ENCODE assay signal across 13 cellular contexts in genomic region chr14:99026471-99026870, GRCh38.
A peak's percentile ranks its signal among the peaks of the same experiment; 100 is the strongest.
DNase-seq lines count a peak whose midpoint lies in the region; ATAC-seq and TF ChIP-seq lines count a peak whose summit lies in the region.
"Had no signal": no experiment of that assay in that cellular context is flagged by ENCODE, and none has a peak within 500 bp of the region (broad histone marks: within the 10 kb centered on the region; RNA-seq: fewer than 3 reads in every experiment).

No MANE protein-coding gene starts in this region.

- POLR2A ChIA-PET in activated CD8-positive, alpha-beta T cell treated with anti-CD3 and anti-CD28 coated beads, Interleukin-2, amount 10 ng/mL, durations not matched to agents 7 days and 5 days (lab: Charles Lee) = no interaction called here

- H2AFZ ChIP-seq in smooth muscle cell (ENCODE audit: low read depth) = no peak overlapping the region

- H4K20me1 ChIP-seq in smooth muscle cell (ENCODE audit: low read depth) = no peaks in the 10 kb centered on the region

- no peak overlapping the region for H3K9ac ChIP-seq in smooth muscle cell (ENCODE audit: low read depth)

- no peaks in the 10 kb centered on the region for H3K4me1 ChIP-seq in smooth muscle cell (ENCODE audit: low read depth)

- H3K27me3 Mint-ChIP-seq in activated CD8-positive, alpha-beta T cell treated with anti-CD3 and anti-CD28 coated beads, Interleukin-2, amount 10 ng/mL, durations not matched to agents 7 days and 5 days (ENCODE audit: low read depth) = peaks cover 4% of the 10 kb centered on the region

- TF ChIP-seq CTCF in smooth muscle cell (IDR thresholded peaks at IDR 0.05; ENCODE audit: borderline replicate concordance, insufficient read depth, poor library complexity, severe bottlenecking) = no peak

- H3K4me3 Mint-ChIP-seq in activated CD8-positive, alpha-beta T cell treated with anti-CD3 and anti-CD28 coated beads, Interleukin-2, amount 10 ng/mL, durations not matched to agents 7 days and 5 days = no peak overlapping the region

- peak; percentile 10 for DNase-seq in activated T-cell treated with anti-CD3 and anti-CD28 coated beads for 48 hours (ENCODE audit: low read depth)
- no peak for DNase-seq in activated T-cell treated with anti-CD3 and anti-CD28 coated beads, Interleukin-2, amount 50 U/mL, for 1 hour
- DNase-seq in Jurkat, Clone E6-1 (ENCODE audit: low read depth, low spot score) = peak; percentile 80
- DNase-seq in activated CD8-positive, alpha-beta T cell treated with anti-CD3 and anti-CD28 coated beads, Interleukin-2, amount 10 ng/mL, durations not matched to agents 7 days and 5 days = peak; percentile 41
- DNase-seq in stimulated activated CD4-positive, alpha-beta T cell treated with anti-CD3 and anti-CD28 coated beads, Interleukin-1b, Interleukin-23, amount 100 ng/mL, for 48 hours = peak; percentile 48
- no peak for DNase-seq in smooth muscle cell (lab: John Stamatoyannopoulos, UW; ENCODE audit: unreplicated experiment)
- DNase-seq in activated gamma-delta T cell treated with Interleukin-2 at 50 U/mL for 16 hours = no peak
- DNase-seq: brain microvascular endothelial cell, GF-D8, H7, NCI-H1048, NCI-H446 treated with DMSO at 0.1 percent for 48 hours had no signal

- H3K4me2 ChIP-seq in smooth muscle cell = no peak overlapping the region

- 98% methylated on average over 2 of the region's 2 CpGs for WGBS in smooth muscle cell (ENCODE audit: low lambda C conversion rate)

- no peaks in the 10 kb centered on the region for H3K79me2 ChIP-seq in smooth muscle cell (ENCODE audit: low read depth)

- H3K36me3 Mint-ChIP-seq in activated CD8-positive, alpha-beta T cell treated with anti-CD3 and anti-CD28 coated beads, Interleukin-2, amount 10 ng/mL, durations not matched to agents 7 days and 5 days (ENCODE audit: low read depth) = peaks cover 18% of the 10 kb centered on the region

- H3K27ac ChIP-seq in smooth muscle cell (ENCODE audit: low read depth) = no peak overlapping the region
- H3K27ac ChIP-seq: brain microvascular endothelial cell had no signal

- H3K27me3 ChIP-seq in smooth muscle cell (ENCODE audit: low read depth) = no peaks in the 10 kb centered on the region
- H3K27me3 ChIP-seq: brain microvascular endothelial cell had no signal

- CTCF ChIA-PET in activated CD8-positive, alpha-beta T cell treated with anti-CD3 and anti-CD28 coated beads, Interleukin-2, amount 10 ng/mL, durations not matched to agents 7 days and 5 days (lab: Charles Lee) = no interaction called here

- H3K4me1 Mint-ChIP-seq in activated CD8-positive, alpha-beta T cell treated with anti-CD3 and anti-CD28 coated beads, Interleukin-2, amount 10 ng/mL, durations not matched to agents 7 days and 5 days (ENCODE audit: low read depth) = peaks cover 23% of the 10 kb centered on the region

- no peaks in the 10 kb centered on the region for H3K9me3 ChIP-seq in smooth muscle cell (replicated peaks; ENCODE audit: low read depth)

- H3K27ac Mint-ChIP-seq in activated CD8-positive, alpha-beta T cell treated with anti-CD3 and anti-CD28 coated beads, Interleukin-2, amount 10 ng/mL, durations not matched to agents 7 days and 5 days = no peak overlapping the region

- H3K9me3 Mint-ChIP-seq in activated CD8-positive, alpha-beta T cell treated with anti-CD3 and anti-CD28 coated beads, Interleukin-2, amount 10 ng/mL, durations not matched to agents 7 days and 5 days (ENCODE audit: insufficient read depth) = peaks cover 7% of the 10 kb centered on the region

- H3K36me3 ChIP-seq in smooth muscle cell (ENCODE audit: low read depth) = no peaks in the 10 kb centered on the region
- H3K36me3 ChIP-seq: brain microvascular endothelial cell had no signal

- no peaks in the 10 kb centered on the region for H3F3A ChIP-seq in smooth muscle cell (ENCODE audit: low read depth)

- no peak for ATAC-seq in activated CD8-positive, alpha-beta T cell treated with anti-CD3 and anti-CD28 coated beads, Interleukin-2, amount 10 ng/mL, durations not matched to agents 7 days and 5 days
- no peak for ATAC-seq in HG03159 (IDR thresholded peaks at IDR 0.05; ENCODE audit: unreplicated experiment)

- no peak overlapping the region for H3K4me3 ChIP-seq in Jurkat, Clone E6-1 (ENCODE audit: low read length)
- no peak overlapping the region for H3K4me3 ChIP-seq in smooth muscle cell

Comparison
In these comparisons a context has a peak if more than half of its experiments do, and no peak if none do; other contexts are left out.
1. DNase-seq: peak in activated T-cell treated with anti-CD3 and anti-CD28 coated beads for 48 hours (single experiment), Jurkat, Clone E6-1 (single experiment), activated CD8-positive, alpha-beta T cell treated with anti-CD3 and anti-CD28 coated beads, Interleukin-2, amount 10 ng/mL, durations not matched to agents 7 days and 5 days (single experiment) and stimulated activated CD4-positive, alpha-beta T cell treated with anti-CD3 and anti-CD28 coated beads, Interleukin-1b, Interleukin-23, amount 100 ng/mL, for 48 hours (single experiment); none in activated T-cell treated with anti-CD3 and anti-CD28 coated beads, Interleukin-2, amount 50 U/mL, for 1 hour (single experiment), smooth muscle cell (single experiment) and activated gamma-delta T cell treated with Interleukin-2 at 50 U/mL for 16 hours (single experiment).